ENCODE assay signal across 8 cellular contexts in the genomic region with DNA sequence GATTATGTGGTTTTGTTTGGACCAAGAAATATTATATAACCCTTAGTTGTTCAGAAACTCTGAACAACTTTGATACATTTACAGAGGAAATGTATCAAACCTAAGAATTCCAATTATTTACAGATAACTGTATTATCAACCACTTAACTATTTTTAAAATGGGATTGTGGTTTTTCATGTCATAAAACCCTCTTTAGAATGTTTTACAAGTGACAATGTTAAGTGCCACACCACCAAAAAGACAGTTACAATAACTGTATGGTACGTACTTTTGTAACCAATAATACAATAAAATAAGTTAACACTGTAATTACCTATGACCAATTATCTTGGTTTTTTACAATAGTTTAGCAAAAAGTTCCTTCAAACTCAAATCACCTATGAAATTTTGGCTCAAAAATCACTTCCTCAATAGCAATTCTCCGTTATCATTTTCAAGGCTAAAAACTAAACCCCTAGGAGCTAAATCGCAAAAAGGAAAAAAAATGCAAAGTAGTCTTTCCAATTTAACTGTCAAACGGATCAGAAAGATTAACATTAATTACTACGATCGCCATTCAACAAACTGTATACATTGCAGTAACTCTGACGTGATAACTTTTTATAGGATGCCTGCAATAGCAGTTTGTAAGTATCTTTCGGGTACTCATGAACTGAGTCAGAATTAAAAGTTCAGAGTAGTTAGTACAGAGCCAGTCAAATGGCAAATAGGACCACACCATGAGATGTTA. TPM values are rescaled to one million over a fixed set of nuclear protein-coding genes. Genes with fewer than 3 reads are reported as not detected.
A peak's percentile ranks its signal among the peaks of the same experiment; 100 is the strongest.
DNase-seq lines count a peak whose midpoint lies in the region; ATAC-seq and TF ChIP-seq lines count a peak whose summit lies in the region.

No MANE protein-coding gene starts in this region.

- H3K4me1 ChIP-seq in left ventricle myocardium inferior (peaks cover 78% of the 10 kb centered on the region), lower lobe of right lung (peaks cover 46% of the 10 kb centered on the region), aorta (ENCODE audit: control insufficient read depth in 1 of 2, insufficient read depth in 2 of 2, low read length in 2 of 2) (peaks cover 2 to 4% of the 10 kb centered on the region in 2 donors)

- H3K36me3 Mint-ChIP-seq in activated naive CD8-positive, alpha-beta T cell treated with anti-CD3 and anti-CD28 coated beads for 36 hours, result peaks cover 9% of the 10 kb centered on the region

- H3K27me3 ChIP-seq in left ventricle myocardium inferior (ENCODE audit: low read depth) (no peaks in the 10 kb centered on the region), lower lobe of right lung (ENCODE audit: low read depth) (no peaks in the 10 kb centered on the region), aorta (ENCODE audit: control insufficient read depth in 1 of 2, insufficient read depth in 2 of 2, low read length in 1 of 2) (no peaks in the 10 kb centered on the region)

- peaks cover 3% of the 10 kb centered on the region for H3K4me1 Mint-ChIP-seq in activated naive CD8-positive, alpha-beta T cell treated with anti-CD3 and anti-CD28 coated beads for 36 hours

- no peak for TF ChIP-seq CTCF in left ventricle myocardium inferior (IDR thresholded peaks at IDR 0.05; ENCODE audit: borderline replicate concordance)
- TF ChIP-seq CTCF in lower lobe of right lung (IDR thresholded peaks at IDR 0.05), result no peak

- H3K27ac ChIP-seq in left ventricle myocardium inferior (replicated peaks), result peak overlapping the region; percentile 97
- H3K27ac ChIP-seq in lower lobe of right lung, result peak overlapping the region; percentile 98
- peak overlapping the region in 1 of 2 donors; percentile 47 for H3K27ac ChIP-seq in aorta (ENCODE audit: low read depth in 1 of 2, low read length in 2 of 2)

- no peaks in the 10 kb centered on the region for H3K9me3 Mint-ChIP-seq in activated naive CD8-positive, alpha-beta T cell treated with anti-CD3 and anti-CD28 coated beads for 36 hours

- H3K4me3 ChIP-seq in left ventricle myocardium inferior (peak overlapping the region; percentile 96), lower lobe of right lung (peak overlapping the region; percentile 97), aorta (ENCODE audit: low read length in 2 of 2) (peak overlapping the region; percentile 90 to 99)

- intact Hi-C loops in left ventricle myocardium inferior (cut with micrococcal nuclease) (loop anchor here (10.0 kb wide), 2 partner anchors 55 to 145 kb away; no protein-coding TSS in a partner anchor), left cardiac atrium (cut with DNase I) (loop anchor here in 1 of 2 donors (5.0 kb wide), 1 partner anchor 53 kb away; no protein-coding TSS in a partner anchor), lower lobe of right lung (cut with DNase I) (loop anchor here (10.0 kb wide), 1 partner anchor 55 kb away; no protein-coding TSS in a partner anchor), aorta (cut with DNase I) (loop anchor here (5.0 to 10.0 kb wide), 6 partner anchors 55 to 135 kb away; no protein-coding TSS in a partner anchor)

- ATAC-seq in left cardiac atrium (no peak), lower lobe of right lung (no peak), aorta (ENCODE audit: low FRiP score) (no peak), HG03108 (IDR thresholded peaks at IDR 0.05; ENCODE audit: unreplicated experiment) (no peak), GM19455 (IDR thresholded peaks at IDR 0.05; ENCODE audit: unreplicated experiment) (no peak)

- H3K9me3 ChIP-seq in left ventricle myocardium inferior (replicated peaks) (no peaks in the 10 kb centered on the region), lower lobe of right lung (no peaks in the 10 kb centered on the region), aorta (ENCODE audit: control insufficient read depth, low read length) (no peaks in the 10 kb centered on the region)

- WGBS in aorta, 2 donors, result 0 to 1% methylated on average over 8 of the region's 8 CpGs

- H3K4me3 Mint-ChIP-seq in activated naive CD8-positive, alpha-beta T cell treated with anti-CD3 and anti-CD28 coated beads for 36 hours, result peak overlapping the region; percentile 95

- H3K27ac Mint-ChIP-seq in activated naive CD8-positive, alpha-beta T cell treated with anti-CD3 and anti-CD28 coated beads for 36 hours, result peak overlapping the region; percentile 91

- H3K36me3 ChIP-seq in left ventricle myocardium inferior (no peaks in the 10 kb centered on the region), lower lobe of right lung (no peaks in the 10 kb centered on the region), aorta (ENCODE audit: control insufficient read depth in 1 of 2, insufficient read depth in 2 of 2, low read length in 1 of 2) (no peaks in the 10 kb centered on the region)

- DNase-seq in left ventricle myocardium inferior, result no peak
- no peak for DNase-seq in left cardiac atrium
- DNase-seq in activated naive CD8-positive, alpha-beta T cell treated with anti-CD3 and anti-CD28 coated beads for 36 hours, result no peak
- DNase-seq in lower lobe of right lung, result no peak
- no peak for DNase-seq in aorta
- DNase-seq in COLO829 (ENCODE audit: low spot score), result no peak

- no peaks in the 10 kb centered on the region for H3K27me3 Mint-ChIP-seq in activated naive CD8-positive, alpha-beta T cell treated with anti-CD3 and anti-CD28 coated beads for 36 hours

RNA-seq across cellular contexts. Expression of gene ROCK1, which starts 1.5 kb away (rescaled TPM):
- total RNA-seq in left ventricle myocardium inferior (34.9 TPM), left cardiac atrium (10 to 100 TPM; 36.3 to 39.1 TPM), lower lobe of right lung (67.0 TPM), aorta (100 to 1,000 TPM in 1 of 2 donors, 10 to 100 TPM in 1; 98.9 to 147 TPM)
- total RNA-seq in activated naive CD8-positive, alpha-beta T cell treated with anti-CD3 and anti-CD28 coated beads for 36 hours, result 10 to 100 TPM; 47.1 to 48.0 TPM
- polyA plus RNA-seq in aorta, result 10 to 100 TPM; 32.6 to 42.0 TPM
